Comparison of ENCODE assay signal across 1 cellular context in the genomic region with DNA sequence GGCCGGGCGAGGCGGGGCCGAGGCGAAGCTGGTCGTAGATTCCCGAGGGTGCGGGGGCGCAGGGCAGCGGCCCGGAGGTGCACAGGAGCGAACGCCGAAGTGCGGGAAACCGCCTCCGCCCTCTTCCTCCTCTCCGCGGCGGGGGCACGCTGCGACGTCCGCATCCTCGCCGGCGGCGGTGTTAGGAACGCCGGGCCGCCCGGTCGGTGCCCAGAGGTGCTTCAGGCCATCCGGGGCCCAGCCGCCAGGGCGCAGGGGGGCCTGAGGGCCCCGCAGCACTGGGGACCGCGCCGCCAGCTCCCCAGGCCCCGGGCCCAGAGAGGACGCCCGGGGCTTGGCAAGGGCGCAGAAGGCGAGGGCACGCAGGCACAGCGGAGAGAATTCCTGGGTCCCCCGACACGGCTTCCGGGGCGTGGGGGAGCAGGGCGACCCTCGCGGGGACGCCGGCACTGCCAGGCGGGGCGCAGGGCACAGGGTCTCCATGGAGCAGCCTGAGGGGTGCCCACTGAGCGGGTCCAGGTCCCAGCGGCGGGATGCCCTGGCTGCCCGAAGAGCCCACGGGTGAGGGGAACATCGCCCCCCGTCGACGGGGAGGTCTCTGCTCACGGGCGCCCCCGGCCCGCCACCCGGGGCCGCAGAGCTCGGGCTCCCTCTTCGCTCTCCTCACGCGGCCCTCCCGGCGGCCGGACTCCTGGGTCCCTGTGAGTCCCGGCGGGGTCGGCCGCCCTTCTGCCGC.
TF ChIP-seq lines count a peak whose summit lies in the region.

No MANE protein-coding gene starts in this region.

TF ChIP-seq in HepG2, 621 proteins besides CTCF, POLR2A, EP300 and RAD21 (continued from another document and continues in another):
- TF ChIP-seq HINFP (CRISPR knock-in tag; IDR thresholded peaks at IDR 0.05; ENCODE audit: low read depth), result no peak
- TF ChIP-seq ZNF773 (CRISPR knock-in tag; IDR thresholded peaks at IDR 0.05; ENCODE audit: borderline replicate concordance), result no peak
- no peak for TF ChIP-seq ZNF251 (CRISPR knock-in tag; IDR thresholded peaks at IDR 0.05)
- no peak for TF ChIP-seq ZNF557 (CRISPR knock-in tag; IDR thresholded peaks at IDR 0.05)
- TF ChIP-seq, protein P1, sequence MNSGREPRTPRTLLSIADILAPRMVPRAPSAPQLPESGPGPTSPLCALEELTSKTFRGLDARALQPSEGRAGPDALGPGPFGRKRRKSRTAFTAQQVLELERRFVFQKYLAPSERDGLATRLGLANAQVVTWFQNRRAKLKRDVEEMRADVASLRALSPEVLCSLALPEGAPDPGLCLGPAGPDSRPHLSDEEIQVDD (CRISPR knock-in tag; IDR thresholded peaks at IDR 0.05; ENCODE audit: borderline replicate concordance), result peak; percentile 63; the same call in 1 of the 2 replicates
- no peak for TF ChIP-seq ZNF713 (CRISPR knock-in tag; IDR thresholded peaks at IDR 0.05)
- TF ChIP-seq NCOR1 (IDR thresholded peaks at IDR 0.05; ENCODE audit: borderline replicate concordance, low read length), result no peak
- TF ChIP-seq SRY (CRISPR knock-in tag; IDR thresholded peaks at IDR 0.05), result peak; percentile 52; the same call in 1 of the 2 replicates
- TF ChIP-seq, protein P2, sequence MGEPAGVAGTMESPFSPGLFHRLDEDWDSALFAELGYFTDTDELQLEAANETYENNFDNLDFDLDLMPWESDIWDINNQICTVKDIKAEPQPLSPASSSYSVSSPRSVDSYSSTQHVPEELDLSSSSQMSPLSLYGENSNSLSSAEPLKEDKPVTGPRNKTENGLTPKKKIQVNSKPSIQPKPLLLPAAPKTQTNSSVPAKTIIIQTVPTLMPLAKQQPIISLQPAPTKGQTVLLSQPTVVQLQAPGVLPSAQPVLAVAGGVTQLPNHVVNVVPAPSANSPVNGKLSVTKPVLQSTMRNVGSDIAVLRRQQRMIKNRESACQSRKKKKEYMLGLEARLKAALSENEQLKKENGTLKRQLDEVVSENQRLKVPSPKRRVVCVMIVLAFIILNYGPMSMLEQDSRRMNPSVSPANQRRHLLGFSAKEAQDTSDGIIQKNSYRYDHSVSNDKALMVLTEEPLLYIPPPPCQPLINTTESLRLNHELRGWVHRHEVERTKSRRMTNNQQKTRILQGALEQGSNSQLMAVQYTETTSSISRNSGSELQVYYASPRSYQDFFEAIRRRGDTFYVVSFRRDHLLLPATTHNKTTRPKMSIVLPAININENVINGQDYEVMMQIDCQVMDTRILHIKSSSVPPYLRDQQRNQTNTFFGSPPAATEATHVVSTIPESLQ (CRISPR knock-in tag; conservative IDR thresholded peaks at IDR 0.05), result no peak
- no peak for TF ChIP-seq RXRB (CRISPR knock-in tag; IDR thresholded peaks at IDR 0.05; ENCODE audit: borderline replicate concordance)
- TF ChIP-seq RARG (CRISPR knock-in tag; IDR thresholded peaks at IDR 0.05; ENCODE audit: low read depth), result no peak
- TF ChIP-seq NCOA1 (CRISPR knock-in tag; IDR thresholded peaks at IDR 0.05), result no peak
- no peak for TF ChIP-seq ZNF253 (CRISPR knock-in tag; IDR thresholded peaks at IDR 0.05; ENCODE audit: borderline replicate concordance)
- no peak for TF ChIP-seq TAF1 (CRISPR knock-in tag; IDR thresholded peaks at IDR 0.05)
- TF ChIP-seq JARID2 (CRISPR knock-in tag; IDR thresholded peaks at IDR 0.05; ENCODE audit: insufficient replicate concordance), result no peak
- TF ChIP-seq GATAD2A (CRISPR knock-in tag; IDR thresholded peaks at IDR 0.05), result no peak
- TF ChIP-seq DR1 (CRISPR knock-in tag; IDR thresholded peaks at IDR 0.05), result no peak
- TF ChIP-seq, protein P3, sequence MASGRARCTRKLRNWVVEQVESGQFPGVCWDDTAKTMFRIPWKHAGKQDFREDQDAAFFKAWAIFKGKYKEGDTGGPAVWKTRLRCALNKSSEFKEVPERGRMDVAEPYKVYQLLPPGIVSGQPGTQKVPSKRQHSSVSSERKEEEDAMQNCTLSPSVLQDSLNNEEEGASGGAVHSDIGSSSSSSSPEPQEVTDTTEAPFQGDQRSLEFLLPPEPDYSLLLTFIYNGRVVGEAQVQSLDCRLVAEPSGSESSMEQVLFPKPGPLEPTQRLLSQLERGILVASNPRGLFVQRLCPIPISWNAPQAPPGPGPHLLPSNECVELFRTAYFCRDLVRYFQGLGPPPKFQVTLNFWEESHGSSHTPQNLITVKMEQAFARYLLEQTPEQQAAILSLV (CRISPR knock-in tag; IDR thresholded peaks at IDR 0.05; ENCODE audit: borderline replicate concordance), result no peak
- no peak; the same call in 1 of the 2 replicates for TF ChIP-seq PRMT3 (CRISPR knock-in tag; IDR thresholded peaks at IDR 0.05; ENCODE audit: borderline replicate concordance, low read depth)
- no peak for TF ChIP-seq KDM6A (CRISPR knock-in tag; IDR thresholded peaks at IDR 0.05; ENCODE audit: low read depth)
- TF ChIP-seq SCMH1 (CRISPR knock-in tag; IDR thresholded peaks at IDR 0.05; ENCODE audit: borderline replicate concordance), result no peak
- no peak for TF ChIP-seq ZNF207 (IDR thresholded peaks at IDR 0.05; ENCODE audit: borderline replicate concordance)
- TF ChIP-seq ZNF788 (CRISPR knock-in tag; IDR thresholded peaks at IDR 0.05; ENCODE audit: borderline replicate concordance), result no peak; the same call in 1 of the 2 replicates
- TF ChIP-seq ZFP90 (CRISPR knock-in tag; IDR thresholded peaks at IDR 0.05; ENCODE audit: borderline replicate concordance), result no peak
- TF ChIP-seq DMAP1 (CRISPR knock-in tag; IDR thresholded peaks at IDR 0.05), result no peak
- TF ChIP-seq TBX3 (IDR thresholded peaks at IDR 0.05; ENCODE audit: borderline replicate concordance), result no peak
- TF ChIP-seq ISX (CRISPR knock-in tag; conservative IDR thresholded peaks at IDR 0.05), result 0 out of 2 replicates have a peak, but pooled peaks have one; percentile 17
- TF ChIP-seq ARNT (IDR thresholded peaks at IDR 0.05), result no peak
- no peak for TF ChIP-seq CBX2 (IDR thresholded peaks at IDR 0.05; ENCODE audit: low read depth, low read length)
- no peak; the same call in 1 of the 2 replicates for TF ChIP-seq CBX2 (CRISPR knock-in tag; IDR thresholded peaks at IDR 0.05; ENCODE audit: low read depth)
- no peak for TF ChIP-seq CHD2 (IDR thresholded peaks at IDR 0.05; ENCODE audit: low read depth, low read length)
- TF ChIP-seq ZNF607 (CRISPR knock-in tag; IDR thresholded peaks at IDR 0.05; ENCODE audit: borderline replicate concordance), result no peak; the same call in 1 of the 2 replicates
- TF ChIP-seq YEATS4 (CRISPR knock-in tag; IDR thresholded peaks at IDR 0.05; ENCODE audit: borderline replicate concordance), result no peak
- no peak for TF ChIP-seq MAZ (IDR thresholded peaks at IDR 0.05; ENCODE audit: borderline replicate concordance, low read depth, low read length)
- TF ChIP-seq MAZ (CRISPR knock-in tag; IDR thresholded peaks at IDR 0.05; ENCODE audit: low read depth), result no peak; the same call in 1 of the 2 replicates
- TF ChIP-seq NFIC (IDR thresholded peaks at IDR 0.05; ENCODE audit: low read length), result no peak
- no peak for TF ChIP-seq FOXA1 (IDR thresholded peaks at IDR 0.05)
- no peak for TF ChIP-seq FOXA1 (CRISPR knock-in tag; IDR thresholded peaks at IDR 0.05)
- no peak for TF ChIP-seq ZBTB26 (CRISPR knock-in tag; IDR thresholded peaks at IDR 0.05; ENCODE audit: borderline replicate concordance)
- TF ChIP-seq ZNF766 (CRISPR knock-in tag; IDR thresholded peaks at IDR 0.05; ENCODE audit: borderline replicate concordance), result no peak
- no peak for TF ChIP-seq ZNF530 (CRISPR knock-in tag; IDR thresholded peaks at IDR 0.05; ENCODE audit: low read depth)
- no peak for TF ChIP-seq LRRFIP1 (CRISPR knock-in tag; conservative IDR thresholded peaks at IDR 0.05)
- no peak for TF ChIP-seq ZNF644 (CRISPR knock-in tag; IDR thresholded peaks at IDR 0.05; ENCODE audit: low read depth)
- TF ChIP-seq ATF3 (CRISPR knock-in tag; IDR thresholded peaks at IDR 0.05), result no peak
- TF ChIP-seq, protein P4, sequence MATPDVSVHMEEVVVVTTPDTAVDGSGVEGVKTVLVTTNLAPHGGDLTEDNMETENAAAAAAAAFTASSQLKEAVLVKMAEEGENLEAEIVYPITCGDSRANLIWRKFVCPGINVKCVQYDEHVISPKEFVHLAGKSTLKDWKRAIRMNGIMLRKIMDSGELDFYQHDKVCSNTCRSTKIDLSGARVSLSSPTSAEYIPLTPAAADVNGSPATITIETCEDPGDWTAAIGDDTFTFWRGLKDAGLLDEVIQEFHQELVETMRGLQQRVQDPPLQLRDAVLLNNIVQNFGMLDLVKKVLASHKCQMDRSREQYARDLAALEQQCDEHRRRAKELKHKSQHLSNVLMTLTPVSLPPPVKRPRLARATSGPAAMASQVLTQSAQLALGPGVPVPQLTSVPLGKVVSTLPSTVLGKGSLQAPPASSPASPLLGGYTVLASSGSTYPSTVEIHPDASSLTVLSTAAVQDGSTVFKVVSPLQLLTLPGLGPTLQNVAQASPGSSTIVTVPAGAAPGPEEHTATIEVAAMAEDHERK (CRISPR knock-in tag; IDR thresholded peaks at IDR 0.05; ENCODE audit: low read depth), result no peak
- TF ChIP-seq FOXO1 (CRISPR knock-in tag; IDR thresholded peaks at IDR 0.05), result no peak
- TF ChIP-seq, protein P5, sequence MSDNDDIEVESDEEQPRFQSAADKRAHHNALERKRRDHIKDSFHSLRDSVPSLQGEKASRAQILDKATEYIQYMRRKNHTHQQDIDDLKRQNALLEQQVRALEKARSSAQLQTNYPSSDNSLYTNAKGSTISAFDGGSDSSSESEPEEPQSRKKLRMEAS (IDR thresholded peaks at IDR 0.05), result no peak
- no peak for TF ChIP-seq CCDC6 (CRISPR knock-in tag; IDR thresholded peaks at IDR 0.05)
- TF ChIP-seq IRF2 (CRISPR knock-in tag; IDR thresholded peaks at IDR 0.05), result no peak
- TF ChIP-seq ZNF761 (CRISPR knock-in tag; conservative IDR thresholded peaks at IDR 0.05), result no peak; the same call in 1 of the 2 replicates
- TF ChIP-seq, protein P6, sequence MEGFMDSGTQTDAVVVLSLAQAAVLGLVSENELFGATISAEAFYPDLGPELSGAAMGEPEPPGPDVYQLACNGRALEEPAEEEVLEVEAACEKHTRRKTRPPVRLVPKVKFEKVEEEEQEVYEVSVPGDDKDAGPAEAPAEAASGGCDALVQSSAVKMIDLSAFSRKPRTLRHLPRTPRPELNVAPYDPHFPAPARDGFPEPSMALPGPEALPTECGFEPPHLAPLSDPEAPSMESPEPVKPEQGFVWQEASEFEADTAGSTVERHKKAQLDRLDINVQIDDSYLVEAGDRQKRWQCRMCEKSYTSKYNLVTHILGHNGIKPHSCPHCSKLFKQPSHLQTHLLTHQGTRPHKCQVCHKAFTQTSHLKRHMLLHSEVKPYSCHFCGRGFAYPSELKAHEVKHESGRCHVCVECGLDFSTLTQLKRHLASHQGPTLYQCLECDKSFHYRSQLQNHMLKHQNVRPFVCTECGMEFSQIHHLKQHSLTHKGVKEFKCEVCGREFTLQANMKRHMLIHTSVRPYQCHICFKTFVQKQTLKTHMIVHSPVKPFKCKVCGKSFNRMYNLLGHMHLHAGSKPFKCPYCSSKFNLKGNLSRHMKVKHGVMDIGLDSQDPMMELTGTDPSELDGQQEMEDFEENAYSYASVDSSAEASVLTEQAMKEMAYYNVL (CRISPR knock-in tag; IDR thresholded peaks at IDR 0.05; ENCODE audit: borderline replicate concordance), result peak; percentile 45; the same call in 1 of the 2 replicates
